Comparison of ENCODE assay signal across 8 cellular contexts in genomic region chr7:130365511-130366441, GRCh38. TPM values are rescaled to one million over a fixed set of nuclear protein-coding genes. Genes with fewer than 3 reads are reported as not detected.
DNase-seq lines count a peak whose midpoint lies in the region; ATAC-seq and TF ChIP-seq lines count a peak whose summit lies in the region.

No MANE protein-coding gene starts in this region.

- no peak for TF ChIP-seq CTCF in WTC11 (IDR thresholded peaks at IDR 0.05)

- H3K4me3 ChIP-seq in mesodermal cell (ENCODE audit: extremely low read depth, insufficient read depth, low read length, poor library complexity, severe bottlenecking): no peak overlapping the region
- H3K4me3 ChIP-seq in effector memory CD4-positive, alpha-beta T cell (ENCODE audit: insufficient read depth, low read depth, low read length, poor library complexity, severe bottlenecking): no peak overlapping the region

- peaks cover 6% of the 10 kb centered on the region for H3K9me3 Mint-ChIP-seq in WTC11

- no peaks in the 10 kb centered on the region; the same call in 1 of the 2 replicates for H3K27me3 Mint-ChIP-seq in WTC11 (ENCODE audit: low read depth)

- peaks cover 21% of the 10 kb centered on the region for H3K4me1 Mint-ChIP-seq in WTC11

- H3K36me3 ChIP-seq in mesodermal cell (ENCODE audit: control insufficient read depth, insufficient read depth, low read length): no peaks in the 10 kb centered on the region
- H3K36me3 ChIP-seq in effector memory CD4-positive, alpha-beta T cell (ENCODE audit: control insufficient read depth, insufficient read depth, low read length): no peaks in the 10 kb centered on the region

- POLR2A ChIA-PET in WTC11 (lab: Charles Lee): no interaction called here

- peaks cover 2% of the 10 kb centered on the region for H3K9me3 ChIP-seq in mesodermal cell (ENCODE audit: control insufficient read depth, low read length)
- H3K9me3 ChIP-seq in effector memory CD4-positive, alpha-beta T cell (ENCODE audit: control insufficient read depth, low read length): no peaks in the 10 kb centered on the region

- H3K27me3 ChIP-seq in effector memory CD4-positive, alpha-beta T cell (replicated peaks; ENCODE audit: control insufficient read depth, insufficient read depth, low read length, poor library complexity, severe bottlenecking): no peaks in the 10 kb centered on the region

- H3K27ac Mint-ChIP-seq in WTC11: no peak overlapping the region

- DNase-seq in COLO668 (lab: John Stamatoyannopoulos, UW; ENCODE audit: unreplicated experiment) (peak; percentile 95), NCI-H146 (lab: John Stamatoyannopoulos, UW) (peak; percentile 99), WTC11 (ENCODE audit: low spot score) (peak; percentile 40), HT-29 (ENCODE audit: low spot score) (no peak), NK-92 (lab: John Stamatoyannopoulos, UW; ENCODE audit: unreplicated experiment) (no peak)
- no peak for DNase-seq in effector memory CD4-positive, alpha-beta T cell

- peaks cover 65% of the 10 kb centered on the region for H3K4me1 ChIP-seq in mesodermal cell (ENCODE audit: control insufficient read depth, insufficient read depth, low read length, poor library complexity, severe bottlenecking)
- H3K4me1 ChIP-seq in effector memory CD4-positive, alpha-beta T cell (ENCODE audit: control insufficient read depth, insufficient read depth, low read length, poor library complexity, severe bottlenecking): no peaks in the 10 kb centered on the region

- H3K27ac ChIP-seq in mesodermal cell (ENCODE audit: low read depth, low read length, severe bottlenecking): peak overlapping the region; percentile 33
- H3K27ac ChIP-seq in effector memory CD4-positive, alpha-beta T cell (ENCODE audit: insufficient read depth, low read length, poor library complexity, severe bottlenecking): no peak overlapping the region

- CTCF ChIA-PET in WTC11 (lab: Charles Lee): no interaction called here

- ATAC-seq in GM21447 (IDR thresholded peaks at IDR 0.05; ENCODE audit: unreplicated experiment) (peak; percentile 67), WTC11 (peak; percentile 65)

- H3K4me3 Mint-ChIP-seq in WTC11: no peak overlapping the region

- no peaks in the 10 kb centered on the region for H3K36me3 Mint-ChIP-seq in WTC11

- WGBS in mesodermal cell (ENCODE audit: insufficient coverage in 2 of 2), 2 experiments: 86 to 89% methylated on average over 12 to 14 of the region's 15 CpGs

TF ChIP-seq in WTC11, 78 proteins besides CTCF, POLR2A, EP300 and RAD21 (continues in another document):
- TF ChIP-seq JUN (CRISPR knock-in tag; IDR thresholded peaks at IDR 0.05) (no peak), ZNF416 (CRISPR knock-in tag; IDR thresholded peaks at IDR 0.05) (no peak), ZNF396 (CRISPR knock-in tag; IDR thresholded peaks at IDR 0.05; ENCODE audit: borderline replicate concordance) (no peak), GRHL2 (CRISPR knock-in tag; IDR thresholded peaks at IDR 0.05; ENCODE audit: insufficient replicate concordance, severe bottlenecking) (no peak), ETV6 (CRISPR knock-in tag; IDR thresholded peaks at IDR 0.05) (no peak), ATF1 (CRISPR knock-in tag; IDR thresholded peaks at IDR 0.05) (no peak), USF2 (CRISPR knock-in tag; IDR thresholded peaks at IDR 0.05) (no peak), AFF4 (CRISPR knock-in tag; IDR thresholded peaks at IDR 0.05; ENCODE audit: borderline replicate concordance) (no peak), HMGXB4 (CRISPR knock-in tag; IDR thresholded peaks at IDR 0.05) (no peak), ZNF425 (CRISPR knock-in tag; conservative IDR thresholded peaks at IDR 0.05) (no peak), USF1 (CRISPR knock-in tag; IDR thresholded peaks at IDR 0.05) (no peak), HMGA2 (CRISPR knock-in tag; IDR thresholded peaks at IDR 0.05) (no peak), ZMAT4 (CRISPR knock-in tag; IDR thresholded peaks at IDR 0.05) (no peak), RELA (CRISPR knock-in tag; IDR thresholded peaks at IDR 0.05; ENCODE audit: borderline replicate concordance) (no peak), OVOL2 (CRISPR knock-in tag; IDR thresholded peaks at IDR 0.05; ENCODE audit: borderline replicate concordance) (no peak), NFYB (CRISPR knock-in tag; conservative IDR thresholded peaks at IDR 0.05; ENCODE audit: low read depth) (no peak)

RNA-seq across cellular contexts. Expression of gene CPA1, which starts 14.5 kb away (rescaled TPM):
- 7.9 to 14.0 TPM (median 8.9 TPM) in 3 replicates for total RNA-seq in WTC11 (2021)
- 1.00 TPM for polyA plus RNA-seq in mesodermal cell (2013, experiment 1 of 2)
- 1.3 TPM for polyA plus RNA-seq in mesodermal cell (2013, experiment 2 of 2)
- not detected in 2 replicates for total RNA-seq in HT-29 (2014; rRNA removed; shearing (Covaris generic))

RNA-seq across cellular contexts. Expression of gene CPA5, which starts 21.2 kb away (rescaled TPM):
- total RNA-seq in WTC11 (2021): not detected in 3 replicates
- not detected for polyA plus RNA-seq in mesodermal cell (2013, experiment 1 of 2)
- polyA plus RNA-seq in mesodermal cell (2013, experiment 2 of 2): not detected
- total RNA-seq in HT-29 (2014; rRNA removed; shearing (Covaris generic)): not detected in 2 replicates

Comparison
In these comparisons a context has a peak if more than half of its experiments do, and no peak if none do; other contexts are left out.
1. DNase-seq: peak in COLO668 (single experiment), NCI-H146 (single experiment) and WTC11 (single experiment); none in HT-29 (single experiment), effector memory CD4-positive, alpha-beta T cell (0 of 3) and NK-92 (single experiment).